ENCODE assay signal across 8 cellular contexts in the genomic region with DNA sequence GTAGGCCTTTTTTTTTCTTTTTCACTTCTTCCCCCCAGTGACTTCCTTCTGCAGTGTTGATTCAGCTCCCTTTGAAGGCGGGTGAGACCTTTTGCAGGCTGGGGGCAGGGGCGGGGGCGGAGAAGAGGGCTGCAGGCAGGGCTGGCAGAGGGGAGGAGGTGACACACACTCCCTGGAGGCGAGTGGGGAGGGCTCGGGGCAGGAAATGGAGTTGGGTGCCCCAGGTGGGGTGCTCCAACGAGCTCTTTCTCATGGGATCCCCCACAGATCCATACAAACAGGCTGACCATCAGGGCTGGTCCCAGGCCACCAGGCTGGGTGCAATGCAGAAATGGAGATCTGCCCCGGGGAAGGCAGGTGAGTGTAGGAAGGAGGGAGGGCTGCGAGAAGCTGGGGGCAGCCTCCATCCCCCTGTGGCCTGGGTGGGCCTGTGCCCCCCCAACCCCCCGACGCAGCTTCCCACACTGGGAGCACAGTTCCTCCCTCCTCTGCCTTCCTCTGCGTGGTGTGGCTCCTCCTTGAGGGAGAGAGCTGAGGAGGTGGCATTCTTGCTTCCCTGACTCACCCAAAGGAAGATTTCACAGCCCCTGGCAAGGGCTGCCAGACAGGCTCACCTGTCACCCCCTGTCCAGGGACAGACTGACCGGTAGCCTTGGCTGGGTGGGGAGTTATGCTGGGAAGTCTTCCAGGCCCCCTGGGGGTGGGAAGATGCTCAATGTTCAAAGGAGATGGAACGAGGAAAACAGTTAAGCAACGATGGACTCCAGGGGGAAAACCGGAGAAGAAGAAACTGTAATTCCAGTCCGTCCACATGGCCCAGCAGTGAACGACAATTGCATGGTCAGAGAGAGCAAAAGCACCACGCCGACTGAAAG. TPM values are rescaled to one million over a fixed set of nuclear protein-coding genes. Genes with fewer than 3 reads are reported as not detected.
DNase-seq lines count a peak whose midpoint lies in the region; ATAC-seq and TF ChIP-seq lines count a peak whose summit lies in the region.

No MANE protein-coding gene starts in this region.

- H3K27ac ChIP-seq in RWPE2 (ENCODE audit: poor library complexity, severe bottlenecking), result peak overlapping the region; percentile 93

- H3K4me1 ChIP-seq in RWPE2 (ENCODE audit: insufficient read depth, poor library complexity, severe bottlenecking), result peaks cover 46% of the 10 kb centered on the region

- ATAC-seq in RWPE2 (ENCODE audit: low read depth) (peak; percentile 78), left cardiac atrium (peak; percentile 34 to 55), HG03097 (IDR thresholded peaks at IDR 0.05; ENCODE audit: low FRiP score, unreplicated experiment) (no peak), HG02884 (IDR thresholded peaks at IDR 0.05; ENCODE audit: unreplicated experiment) (no peak)

- peak; percentile 35 for TF ChIP-seq CTCF in RWPE2 (IDR thresholded peaks at IDR 0.05; ENCODE audit: poor library complexity, severe bottlenecking)

- peak; percentile 93 for DNase-seq in NK-92 treated with Interleukin-12 subunit alpha and Interleukin-12 subunit beta, amount 100 ng/mL, for 24 hours (lab: John Stamatoyannopoulos, UW)
- DNase-seq in NK-92 (lab: John Stamatoyannopoulos, UW; ENCODE audit: unreplicated experiment), result no peak
- peak; percentile 94 for DNase-seq in RWPE2 (ENCODE audit: low spot score)
- DNase-seq in activated effector memory CD4-positive, alpha-beta T cell treated with anti-CD3 and anti-CD28 coated beads, Interleukin-2, amount 50 U/mL, for 16 hours, result peak; percentile 94
- peak; percentile 39 for DNase-seq in left cardiac atrium
- DNase-seq in stimulated activated CD4-positive, alpha-beta T cell treated with anti-CD3 and anti-CD28 coated beads, Interleukin-15, amount 100 ng/mL, for 48 hours (ENCODE audit: low read depth in 2 of 2), result peak; percentile 83 to 87

- H3K4me3 ChIP-seq in RWPE2 (ENCODE audit: severe bottlenecking), result no peak overlapping the region

- intact Hi-C loops in left cardiac atrium (cut with DNase I), result no loop called here

- H3K27me3 ChIP-seq in RWPE2 (ENCODE audit: insufficient read depth, poor library complexity, severe bottlenecking), result peaks cover 6% of the 10 kb centered on the region

- H3K9me3 ChIP-seq in RWPE2 (ENCODE audit: severe bottlenecking), result no peaks in the 10 kb centered on the region

- H3K36me3 ChIP-seq in RWPE2 (ENCODE audit: low read depth), result no peaks in the 10 kb centered on the region

RNA-seq across cellular contexts. Expression of a gene that starts 7.1 kb away (rescaled TPM):
- 10 to 100 TPM; 31.5 to 70.7 TPM for total RNA-seq in left cardiac atrium

RNA-seq across cellular contexts. Expression of a gene that starts 12.0 kb away (rescaled TPM):
- 10 to 100 TPM; 26.1 to 28.6 TPM for total RNA-seq in left cardiac atrium

RNA-seq across cellular contexts. Expression of a gene that starts 54.3 kb away (rescaled TPM):
- 100 to 1,000 TPM; 181 to 195 TPM for total RNA-seq in left cardiac atrium

Comparison
In these comparisons a context has a peak if more than half of its experiments do, and no peak if none do; other contexts are left out.
1. ATAC-seq: peak in RWPE2 (single experiment) and left cardiac atrium (2 of 2); none in HG03097 (single experiment) and HG02884 (single experiment).